Comparison of ENCODE assay signal across 9 cellular contexts in the genomic region with DNA sequence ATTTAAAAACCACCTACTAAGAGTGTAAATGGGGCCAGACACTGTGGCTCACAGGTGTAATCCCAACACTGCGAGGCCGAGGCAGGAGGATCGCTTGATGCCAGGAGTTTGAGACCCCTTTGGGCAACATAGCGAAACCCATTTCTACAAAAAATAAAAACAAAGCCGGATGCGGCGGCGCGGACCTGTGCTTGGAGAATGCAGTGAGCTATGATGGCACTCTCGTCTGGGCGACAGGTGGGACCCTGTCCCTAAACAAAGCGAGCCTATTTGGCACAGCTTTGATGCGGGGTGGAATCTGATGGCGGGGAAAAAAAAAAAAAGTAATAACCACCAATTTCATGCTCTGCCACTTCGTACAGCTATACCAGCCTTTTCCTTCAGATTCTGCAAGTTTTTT. TPM values are rescaled to one million over a fixed set of nuclear protein-coding genes. Genes with fewer than 3 reads are reported as not detected.
DNase-seq lines count a peak whose midpoint lies in the region; ATAC-seq, FAIRE-seq and TF ChIP-seq lines count a peak whose summit lies in the region.
"Had no signal": no experiment of that assay in that cellular context is flagged by ENCODE, and none has a peak within 500 bp of the region (broad histone marks: within the 10 kb centered on the region; RNA-seq: fewer than 3 reads in every experiment).

No MANE protein-coding gene starts in this region.

- no peak for ATAC-seq in GM18861 (IDR thresholded peaks at IDR 0.05; ENCODE audit: unreplicated experiment)
- ATAC-seq in HG03432 (IDR thresholded peaks at IDR 0.05; ENCODE audit: unreplicated experiment): no peak

- TF ChIP-seq CTCF in VCaP (conservative IDR thresholded peaks at IDR 0.05): no peak
- no peak for TF ChIP-seq CTCF in esophagus squamous epithelium (IDR thresholded peaks at IDR 0.05)

- 14 to 15% methylated on average over 15 of the region's 15 CpGs for WGBS in GM23248 (ENCODE audit: low coverage in 1 of 2, low lambda C conversion rate in 2 of 2, missing lambda C conversion rate in 2 of 2), 2 experiments
- 14 to 15% methylated on average over 15 of the region's 15 CpGs for WGBS in esophagus squamous epithelium, 2 donors

- DNase-seq in GM23248: peak; percentile 16
- no peak for DNase-seq in esophagus squamous epithelium (lab: John Stamatoyannopoulos, UW)
- no peak for DNase-seq in H54 (ENCODE audit: insufficient read length, low spot score)
- DNase-seq in HCEC 1CT: no peak

- H3K9me3 ChIP-seq in GM23248 (ENCODE audit: low read depth) (no peaks in the 10 kb centered on the region), esophagus squamous epithelium (no peaks in the 10 kb centered on the region)

- H3K4me1 ChIP-seq in GM23248 (ENCODE audit: insufficient read depth) (peaks cover 42% of the 10 kb centered on the region), esophagus squamous epithelium (peaks cover 14 to 56% (median 42%) of the 10 kb centered on the region in 3 donors), rectal smooth muscle tissue (ENCODE audit: control insufficient read depth, insufficient read depth, low read length) (peaks cover 24% of the 10 kb centered on the region)

- H2AFZ ChIP-seq in GM23248: no peak overlapping the region

- in situ Hi-C loops in GM23248 (cut with MboI): no loop called here

- TF ChIP-seq POLR2A in esophagus squamous epithelium (IDR thresholded peaks at IDR 0.05) (no peak), H54 (IDR thresholded peaks at IDR 0.05; ENCODE audit: low read depth, low read length) (no peak)

- no peaks in the 10 kb centered on the region for H3K27me3 ChIP-seq in GM23248 (replicated peaks; ENCODE audit: insufficient read depth)
- H3K27me3 ChIP-seq in esophagus squamous epithelium: no peaks in the 10 kb centered on the region
- no peaks in the 10 kb centered on the region for H3K27me3 ChIP-seq in rectal smooth muscle tissue (ENCODE audit: control insufficient read depth, insufficient read depth, low read length)

- H3K4me3 ChIP-seq in GM23248 (peak overlapping the region; percentile 89), esophagus squamous epithelium (peak overlapping the region; percentile 68 to 96 (median 77)), rectal smooth muscle tissue (ENCODE audit: low read length) (peak overlapping the region; percentile 99)

- peaks cover 13% of the 10 kb centered on the region; the same call in 1 of the 2 replicates for H3F3A ChIP-seq in GM23248 (ENCODE audit: insufficient read depth)

- peaks cover 9% of the 10 kb centered on the region; the same call in 1 of the 2 replicates for H4K20me1 ChIP-seq in GM23248 (ENCODE audit: insufficient read depth)

- intact Hi-C loops in esophagus squamous epithelium (cut with DNase I): loop anchor here (5.0 kb wide), 1 partner anchor 61 kb away; a partner anchor contains a TSS

- peak overlapping the region; percentile 89 for H3K9ac ChIP-seq in GM23248
- H3K9ac ChIP-seq in rectal smooth muscle tissue (ENCODE audit: low read length): peak overlapping the region; percentile 95

- H3K27ac ChIP-seq in GM23248: 0 out of 2 replicates have a peak overlapping the region, but pooled peaks have one; percentile 44
- H3K27ac ChIP-seq in VCaP: peak overlapping the region; percentile 92
- H3K27ac ChIP-seq in esophagus squamous epithelium: peak overlapping the region in 3 of 4 donors; percentile 95 to 100 (median 99)
- peak overlapping the region; percentile 94 for H3K27ac ChIP-seq in rectal smooth muscle tissue (ENCODE audit: low read depth, low read length)

- H3K9me2 ChIP-seq in GM23248 (ENCODE audit: insufficient read depth): no peaks in the 10 kb centered on the region

- FAIRE-seq in H54 (lab: Jason Lieb, UNC): no peak

- H3K4me2 ChIP-seq in GM23248 (ENCODE audit: unreplicated experiment): peak overlapping the region; percentile 89

- H3K36me3 ChIP-seq in GM23248 (ENCODE audit: low read depth) (peaks cover 52% of the 10 kb centered on the region), esophagus squamous epithelium (peaks cover 0 to 58% (median 12%) of the 10 kb centered on the region in 3 donors), rectal smooth muscle tissue (ENCODE audit: control insufficient read depth, insufficient read depth, low read length) (peaks cover 16% of the 10 kb centered on the region)

- H3K79me2 ChIP-seq in GM23248 (ENCODE audit: insufficient read depth): peaks cover 88% of the 10 kb centered on the region

RNA-seq across cellular contexts. Expression of a gene that starts 1.1 kb away (rescaled TPM):
- 260 and 354 TPM in 2 replicates for total RNA-seq in GM23248 (2014; rRNA removed; shearing (Covaris generic))
- 188 and 190 TPM in 2 replicates for polyA plus RNA-seq in GM23248 (2016; fragmentation: Nextera tagmentation; extraction: Ambion mirVana)
- total RNA-seq in esophagus squamous epithelium: 100 to 1,000 TPM in 3 of 4 donors, 10 to 100 TPM in 1; 75.1 to 189 (median 172) TPM

RNA-seq across cellular contexts. Expression of a gene that starts 2.0 kb away (rescaled TPM):
- 61.8 and 91.3 TPM in 2 replicates for total RNA-seq in GM23248 (2014; rRNA removed; shearing (Covaris generic))
- 110 and 112 TPM in 2 replicates for polyA plus RNA-seq in GM23248 (2016; fragmentation: Nextera tagmentation; extraction: Ambion mirVana)
- 10 to 100 TPM; 46.9 to 94.2 (median 56.0) TPM for total RNA-seq in esophagus squamous epithelium

RNA-seq across cellular contexts. Expression of a gene that starts 11.8 kb away (rescaled TPM):
- total RNA-seq in GM23248 (2014; rRNA removed; shearing (Covaris generic)): not detected in 2 replicates
- polyA plus RNA-seq in GM23248 (2016; fragmentation: Nextera tagmentation; extraction: Ambion mirVana): not detected in 2 replicates
- total RNA-seq in esophagus squamous epithelium: not detected
- total RNA-seq: myocyte had no signal

RNA-seq across cellular contexts. Expression of a gene that starts 26.4 kb away (rescaled TPM):
- 10.1 and 10.5 TPM in 2 replicates for total RNA-seq in GM23248 (2014; rRNA removed; shearing (Covaris generic))
- 17.6 and 18.9 TPM in 2 replicates for polyA plus RNA-seq in GM23248 (2016; fragmentation: Nextera tagmentation; extraction: Ambion mirVana)
- 10 to 100 TPM; 24.9 to 56.8 (median 40.8) TPM for total RNA-seq in esophagus squamous epithelium

Comparison
In these comparisons a context has a peak if more than half of its experiments do, and no peak if none do; other contexts are left out.
1. H3K27ac ChIP-seq: peak in every context shown above with its lines; median percentile 99 in esophagus squamous epithelium; 94 in rectal smooth muscle tissue; 92 in VCaP; 44 in GM23248.